ENCODE assay signal across 1 cellular context in the genomic region with DNA sequence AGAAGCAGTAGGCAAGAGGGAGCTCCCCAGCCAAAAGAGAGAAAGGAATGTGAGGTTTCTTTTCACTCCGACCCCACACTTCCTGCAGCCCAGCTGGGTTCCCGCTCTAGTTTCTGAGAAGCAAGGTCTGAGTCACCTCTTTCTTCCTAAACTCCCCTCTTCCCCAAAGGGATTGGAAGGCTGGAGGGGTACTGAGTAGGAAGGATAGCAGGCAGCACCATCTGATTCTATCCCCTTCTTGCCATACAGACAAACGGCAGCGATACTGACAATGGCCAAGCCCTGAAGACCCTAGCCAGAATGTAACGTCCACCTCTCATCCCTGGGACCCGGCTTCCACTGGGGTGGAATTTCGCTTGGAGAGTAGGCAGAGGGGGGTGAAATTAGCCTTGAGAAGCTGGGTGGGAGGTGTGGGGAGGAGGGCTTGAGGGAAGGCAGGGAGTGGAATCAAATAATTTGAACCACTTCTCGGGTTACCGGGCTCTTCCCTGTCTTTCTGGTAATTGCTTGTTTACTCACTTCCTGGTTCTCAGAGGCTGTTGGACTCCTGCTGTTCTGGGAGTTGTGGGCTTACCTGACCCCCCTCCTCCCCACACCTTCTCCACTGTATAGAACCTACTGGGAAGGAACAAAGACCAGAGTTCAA.
TF ChIP-seq lines count a peak whose summit lies in the region.

No MANE protein-coding gene starts in this region.

TF ChIP-seq in HEK293, 187 proteins besides CTCF, POLR2A, EP300 and RAD21 (continued from another document and continues in another):
- TF ChIP-seq, protein P1, sequence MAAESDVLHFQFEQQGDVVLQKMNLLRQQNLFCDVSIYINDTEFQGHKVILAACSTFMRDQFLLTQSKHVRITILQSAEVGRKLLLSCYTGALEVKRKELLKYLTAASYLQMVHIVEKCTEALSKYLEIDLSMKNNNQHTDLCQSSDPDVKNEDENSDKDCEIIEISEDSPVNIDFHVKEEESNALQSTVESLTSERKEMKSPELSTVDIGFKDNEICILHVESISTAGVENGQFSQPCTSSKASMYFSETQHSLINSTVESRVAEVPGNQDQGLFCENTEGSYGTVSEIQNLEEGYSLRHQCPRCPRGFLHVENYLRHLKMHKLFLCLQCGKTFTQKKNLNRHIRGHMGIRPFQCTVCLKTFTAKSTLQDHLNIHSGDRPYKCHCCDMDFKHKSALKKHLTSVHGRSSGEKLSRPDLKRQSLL (tag by site-specific recombination; IDR thresholded peaks at IDR 0.05): no peak
- TF ChIP-seq ZFP3 (tag by site-specific recombination; IDR thresholded peaks at IDR 0.05; ENCODE audit: low read depth): no peak
- no peak for TF ChIP-seq ZNF266 (tag by site-specific recombination; IDR thresholded peaks at IDR 0.05; ENCODE audit: low read depth)
- TF ChIP-seq ZNF133 (tag by site-specific recombination; IDR thresholded peaks at IDR 0.05): no peak
- peak; percentile 89 for TF ChIP-seq ZNF366 (tag by site-specific recombination; conservative IDR thresholded peaks at IDR 0.05)
- TF ChIP-seq ZNF843 (tag by site-specific recombination; IDR thresholded peaks at IDR 0.05): peak; percentile 40; the same call in 1 of the 2 replicates
- TF ChIP-seq WT1 (tag by site-specific recombination; IDR thresholded peaks at IDR 0.05): peak; percentile 100
- no peak for TF ChIP-seq RBAK (tag by site-specific recombination; IDR thresholded peaks at IDR 0.05)
- TF ChIP-seq ZNF660 (tag by site-specific recombination; IDR thresholded peaks at IDR 0.05): 0 out of 2 replicates have a peak, but pooled peaks have one; percentile 15
- peak; percentile 49; the same call in 1 of the 2 replicates for TF ChIP-seq ZNF501 (tag by site-specific recombination; IDR thresholded peaks at IDR 0.05)
- no peak for TF ChIP-seq ZNF707 (tag by site-specific recombination; IDR thresholded peaks at IDR 0.05)
- TF ChIP-seq ZNF423 (tag by site-specific recombination; IDR thresholded peaks at IDR 0.05): no peak
- TF ChIP-seq PRDM1 (tag by site-specific recombination; IDR thresholded peaks at IDR 0.05): peak; percentile 70
- TF ChIP-seq, protein P2, sequence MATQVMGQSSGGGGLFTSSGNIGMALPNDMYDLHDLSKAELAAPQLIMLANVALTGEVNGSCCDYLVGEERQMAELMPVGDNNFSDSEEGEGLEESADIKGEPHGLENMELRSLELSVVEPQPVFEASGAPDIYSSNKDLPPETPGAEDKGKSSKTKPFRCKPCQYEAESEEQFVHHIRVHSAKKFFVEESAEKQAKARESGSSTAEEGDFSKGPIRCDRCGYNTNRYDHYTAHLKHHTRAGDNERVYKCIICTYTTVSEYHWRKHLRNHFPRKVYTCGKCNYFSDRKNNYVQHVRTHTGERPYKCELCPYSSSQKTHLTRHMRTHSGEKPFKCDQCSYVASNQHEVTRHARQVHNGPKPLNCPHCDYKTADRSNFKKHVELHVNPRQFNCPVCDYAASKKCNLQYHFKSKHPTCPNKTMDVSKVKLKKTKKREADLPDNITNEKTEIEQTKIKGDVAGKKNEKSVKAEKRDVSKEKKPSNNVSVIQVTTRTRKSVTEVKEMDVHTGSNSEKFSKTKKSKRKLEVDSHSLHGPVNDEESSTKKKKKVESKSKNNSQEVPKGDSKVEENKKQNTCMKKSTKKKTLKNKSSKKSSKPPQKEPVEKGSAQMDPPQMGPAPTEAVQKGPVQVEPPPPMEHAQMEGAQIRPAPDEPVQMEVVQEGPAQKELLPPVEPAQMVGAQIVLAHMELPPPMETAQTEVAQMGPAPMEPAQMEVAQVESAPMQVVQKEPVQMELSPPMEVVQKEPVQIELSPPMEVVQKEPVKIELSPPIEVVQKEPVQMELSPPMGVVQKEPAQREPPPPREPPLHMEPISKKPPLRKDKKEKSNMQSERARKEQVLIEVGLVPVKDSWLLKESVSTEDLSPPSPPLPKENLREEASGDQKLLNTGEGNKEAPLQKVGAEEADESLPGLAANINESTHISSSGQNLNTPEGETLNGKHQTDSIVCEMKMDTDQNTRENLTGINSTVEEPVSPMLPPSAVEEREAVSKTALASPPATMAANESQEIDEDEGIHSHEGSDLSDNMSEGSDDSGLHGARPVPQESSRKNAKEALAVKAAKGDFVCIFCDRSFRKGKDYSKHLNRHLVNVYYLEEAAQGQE (tag by site-specific recombination; IDR thresholded peaks at IDR 0.05): 0 out of 2 replicates have a peak, but pooled peaks have one; percentile 43
- TF ChIP-seq, protein P3, sequence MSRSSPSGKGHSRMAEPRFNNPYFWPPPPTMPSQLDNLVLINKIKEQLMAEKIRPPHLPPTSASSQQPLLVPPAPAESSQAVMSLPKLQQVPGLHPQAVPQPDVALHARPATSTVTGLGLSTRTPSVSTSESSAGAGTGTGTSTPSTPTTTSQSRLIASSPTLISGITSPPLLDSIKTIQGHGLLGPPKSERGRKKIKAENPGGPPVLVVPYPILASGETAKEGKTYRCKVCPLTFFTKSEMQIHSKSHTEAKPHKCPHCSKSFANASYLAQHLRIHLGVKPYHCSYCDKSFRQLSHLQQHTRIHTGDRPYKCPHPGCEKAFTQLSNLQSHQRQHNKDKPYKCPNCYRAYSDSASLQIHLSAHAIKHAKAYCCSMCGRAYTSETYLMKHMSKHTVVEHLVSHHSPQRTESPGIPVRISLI (tag by site-specific recombination; IDR thresholded peaks at IDR 0.05): no peak
- TF ChIP-seq ZNF146 (tag by site-specific recombination; IDR thresholded peaks at IDR 0.05): 0 out of 2 replicates have a peak, but pooled peaks have one; percentile 4
- peak; percentile 65; the same call in 1 of the 2 replicates for TF ChIP-seq MZF1 (tag by site-specific recombination; IDR thresholded peaks at IDR 0.05; ENCODE audit: borderline replicate concordance)
- TF ChIP-seq ZNF341 (tag by site-specific recombination; IDR thresholded peaks at IDR 0.05; ENCODE audit: low read depth): peak; percentile 99
- TF ChIP-seq KLF8 (tag by site-specific recombination; IDR thresholded peaks at IDR 0.05): no peak
- 0 out of 2 replicates have a peak, but pooled peaks have one; percentile 37 for TF ChIP-seq ZEB2 (tag by site-specific recombination; IDR thresholded peaks at IDR 0.05)
- TF ChIP-seq, protein P4, sequence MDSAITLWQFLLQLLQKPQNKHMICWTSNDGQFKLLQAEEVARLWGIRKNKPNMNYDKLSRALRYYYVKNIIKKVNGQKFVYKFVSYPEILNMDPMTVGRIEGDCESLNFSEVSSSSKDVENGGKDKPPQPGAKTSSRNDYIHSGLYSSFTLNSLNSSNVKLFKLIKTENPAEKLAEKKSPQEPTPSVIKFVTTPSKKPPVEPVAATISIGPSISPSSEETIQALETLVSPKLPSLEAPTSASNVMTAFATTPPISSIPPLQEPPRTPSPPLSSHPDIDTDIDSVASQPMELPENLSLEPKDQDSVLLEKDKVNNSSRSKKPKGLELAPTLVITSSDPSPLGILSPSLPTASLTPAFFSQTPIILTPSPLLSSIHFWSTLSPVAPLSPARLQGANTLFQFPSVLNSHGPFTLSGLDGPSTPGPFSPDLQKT (IDR thresholded peaks at IDR 0.05; ENCODE audit: borderline replicate concordance, low read depth, low read length): no peak
- TF ChIP-seq, protein P5, sequence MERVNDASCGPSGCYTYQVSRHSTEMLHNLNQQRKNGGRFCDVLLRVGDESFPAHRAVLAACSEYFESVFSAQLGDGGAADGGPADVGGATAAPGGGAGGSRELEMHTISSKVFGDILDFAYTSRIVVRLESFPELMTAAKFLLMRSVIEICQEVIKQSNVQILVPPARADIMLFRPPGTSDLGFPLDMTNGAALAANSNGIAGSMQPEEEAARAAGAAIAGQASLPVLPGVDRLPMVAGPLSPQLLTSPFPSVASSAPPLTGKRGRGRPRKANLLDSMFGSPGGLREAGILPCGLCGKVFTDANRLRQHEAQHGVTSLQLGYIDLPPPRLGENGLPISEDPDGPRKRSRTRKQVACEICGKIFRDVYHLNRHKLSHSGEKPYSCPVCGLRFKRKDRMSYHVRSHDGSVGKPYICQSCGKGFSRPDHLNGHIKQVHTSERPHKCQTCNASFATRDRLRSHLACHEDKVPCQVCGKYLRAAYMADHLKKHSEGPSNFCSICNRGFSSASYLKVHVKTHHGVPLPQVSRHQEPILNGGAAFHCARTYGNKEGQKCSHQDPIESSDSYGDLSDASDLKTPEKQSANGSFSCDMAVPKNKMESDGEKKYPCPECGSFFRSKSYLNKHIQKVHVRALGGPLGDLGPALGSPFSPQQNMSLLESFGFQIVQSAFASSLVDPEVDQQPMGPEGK (tag by site-specific recombination; IDR thresholded peaks at IDR 0.05): peak; percentile 76; the same call in 1 of the 2 replicates
- no peak for TF ChIP-seq ZNF792 (tag by site-specific recombination; IDR thresholded peaks at IDR 0.05)
- peak; percentile 88 for TF ChIP-seq SP7 (tag by site-specific recombination; IDR thresholded peaks at IDR 0.05)
- no peak; the same call in 1 of the 2 replicates for TF ChIP-seq KLF7 (tag by site-specific recombination; IDR thresholded peaks at IDR 0.05; ENCODE audit: borderline replicate concordance)
- no peak for TF ChIP-seq ZNF37A (tag by site-specific recombination; IDR thresholded peaks at IDR 0.05)
- TF ChIP-seq HOXA7 (CRISPR knock-in tag; IDR thresholded peaks at IDR 0.05; ENCODE audit: borderline replicate concordance): no peak
- TF ChIP-seq, protein P6, sequence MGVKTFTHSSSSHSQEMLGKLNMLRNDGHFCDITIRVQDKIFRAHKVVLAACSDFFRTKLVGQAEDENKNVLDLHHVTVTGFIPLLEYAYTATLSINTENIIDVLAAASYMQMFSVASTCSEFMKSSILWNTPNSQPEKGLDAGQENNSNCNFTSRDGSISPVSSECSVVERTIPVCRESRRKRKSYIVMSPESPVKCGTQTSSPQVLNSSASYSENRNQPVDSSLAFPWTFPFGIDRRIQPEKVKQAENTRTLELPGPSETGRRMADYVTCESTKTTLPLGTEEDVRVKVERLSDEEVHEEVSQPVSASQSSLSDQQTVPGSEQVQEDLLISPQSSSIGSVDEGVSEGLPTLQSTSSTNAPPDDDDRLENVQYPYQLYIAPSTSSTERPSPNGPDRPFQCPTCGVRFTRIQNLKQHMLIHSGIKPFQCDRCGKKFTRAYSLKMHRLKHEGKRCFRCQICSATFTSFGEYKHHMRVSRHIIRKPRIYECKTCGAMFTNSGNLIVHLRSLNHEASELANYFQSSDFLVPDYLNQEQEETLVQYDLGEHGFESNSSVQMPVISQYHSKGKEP (tag by site-specific recombination; IDR thresholded peaks at IDR 0.05): no peak
- peak; percentile 32; the same call in 1 of the 2 replicates for TF ChIP-seq KLF1 (tag by site-specific recombination; IDR thresholded peaks at IDR 0.05)
- no peak for TF ChIP-seq ZNF514 (tag by site-specific recombination; IDR thresholded peaks at IDR 0.05)
- peak; percentile 72 for TF ChIP-seq IKZF3 (tag by site-specific recombination; IDR thresholded peaks at IDR 0.05)
- TF ChIP-seq ZFHX2 (tag by site-specific recombination; conservative IDR thresholded peaks at IDR 0.05): peak; percentile 82
- TF ChIP-seq, protein P7, sequence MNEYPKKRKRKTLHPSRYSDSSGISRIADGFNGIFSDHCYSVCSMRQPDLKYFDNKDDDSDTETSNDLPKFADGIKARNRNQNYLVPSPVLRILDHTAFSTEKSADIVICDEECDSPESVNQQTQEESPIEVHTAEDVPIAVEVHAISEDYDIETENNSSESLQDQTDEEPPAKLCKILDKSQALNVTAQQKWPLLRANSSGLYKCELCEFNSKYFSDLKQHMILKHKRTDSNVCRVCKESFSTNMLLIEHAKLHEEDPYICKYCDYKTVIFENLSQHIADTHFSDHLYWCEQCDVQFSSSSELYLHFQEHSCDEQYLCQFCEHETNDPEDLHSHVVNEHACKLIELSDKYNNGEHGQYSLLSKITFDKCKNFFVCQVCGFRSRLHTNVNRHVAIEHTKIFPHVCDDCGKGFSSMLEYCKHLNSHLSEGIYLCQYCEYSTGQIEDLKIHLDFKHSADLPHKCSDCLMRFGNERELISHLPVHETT (tag by site-specific recombination; IDR thresholded peaks at IDR 0.05): 0 out of 2 replicates have a peak, but pooled peaks have one; percentile 35
- no peak for TF ChIP-seq ZNF791 (tag by site-specific recombination; IDR thresholded peaks at IDR 0.05)
- TF ChIP-seq SP2 (tag by site-specific recombination; IDR thresholded peaks at IDR 0.05): peak; percentile 38
- TF ChIP-seq, protein P8, sequence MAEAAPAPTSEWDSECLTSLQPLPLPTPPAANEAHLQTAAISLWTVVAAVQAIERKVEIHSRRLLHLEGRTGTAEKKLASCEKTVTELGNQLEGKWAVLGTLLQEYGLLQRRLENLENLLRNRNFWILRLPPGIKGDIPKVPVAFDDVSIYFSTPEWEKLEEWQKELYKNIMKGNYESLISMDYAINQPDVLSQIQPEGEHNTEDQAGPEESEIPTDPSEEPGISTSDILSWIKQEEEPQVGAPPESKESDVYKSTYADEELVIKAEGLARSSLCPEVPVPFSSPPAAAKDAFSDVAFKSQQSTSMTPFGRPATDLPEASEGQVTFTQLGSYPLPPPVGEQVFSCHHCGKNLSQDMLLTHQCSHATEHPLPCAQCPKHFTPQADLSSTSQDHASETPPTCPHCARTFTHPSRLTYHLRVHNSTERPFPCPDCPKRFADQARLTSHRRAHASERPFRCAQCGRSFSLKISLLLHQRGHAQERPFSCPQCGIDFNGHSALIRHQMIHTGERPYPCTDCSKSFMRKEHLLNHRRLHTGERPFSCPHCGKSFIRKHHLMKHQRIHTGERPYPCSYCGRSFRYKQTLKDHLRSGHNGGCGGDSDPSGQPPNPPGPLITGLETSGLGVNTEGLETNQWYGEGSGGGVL (tag by site-specific recombination; IDR thresholded peaks at IDR 0.05): peak; percentile 93
- TF ChIP-seq GLIS1 (tag by site-specific recombination; IDR thresholded peaks at IDR 0.05): peak; percentile 85
- peak; percentile 71 for TF ChIP-seq EGR2 (tag by site-specific recombination; IDR thresholded peaks at IDR 0.05; ENCODE audit: low read depth)
- no peak; the same call in 1 of the 2 replicates for TF ChIP-seq ZFP69B (tag by site-specific recombination; IDR thresholded peaks at IDR 0.05)
- TF ChIP-seq, protein P9, sequence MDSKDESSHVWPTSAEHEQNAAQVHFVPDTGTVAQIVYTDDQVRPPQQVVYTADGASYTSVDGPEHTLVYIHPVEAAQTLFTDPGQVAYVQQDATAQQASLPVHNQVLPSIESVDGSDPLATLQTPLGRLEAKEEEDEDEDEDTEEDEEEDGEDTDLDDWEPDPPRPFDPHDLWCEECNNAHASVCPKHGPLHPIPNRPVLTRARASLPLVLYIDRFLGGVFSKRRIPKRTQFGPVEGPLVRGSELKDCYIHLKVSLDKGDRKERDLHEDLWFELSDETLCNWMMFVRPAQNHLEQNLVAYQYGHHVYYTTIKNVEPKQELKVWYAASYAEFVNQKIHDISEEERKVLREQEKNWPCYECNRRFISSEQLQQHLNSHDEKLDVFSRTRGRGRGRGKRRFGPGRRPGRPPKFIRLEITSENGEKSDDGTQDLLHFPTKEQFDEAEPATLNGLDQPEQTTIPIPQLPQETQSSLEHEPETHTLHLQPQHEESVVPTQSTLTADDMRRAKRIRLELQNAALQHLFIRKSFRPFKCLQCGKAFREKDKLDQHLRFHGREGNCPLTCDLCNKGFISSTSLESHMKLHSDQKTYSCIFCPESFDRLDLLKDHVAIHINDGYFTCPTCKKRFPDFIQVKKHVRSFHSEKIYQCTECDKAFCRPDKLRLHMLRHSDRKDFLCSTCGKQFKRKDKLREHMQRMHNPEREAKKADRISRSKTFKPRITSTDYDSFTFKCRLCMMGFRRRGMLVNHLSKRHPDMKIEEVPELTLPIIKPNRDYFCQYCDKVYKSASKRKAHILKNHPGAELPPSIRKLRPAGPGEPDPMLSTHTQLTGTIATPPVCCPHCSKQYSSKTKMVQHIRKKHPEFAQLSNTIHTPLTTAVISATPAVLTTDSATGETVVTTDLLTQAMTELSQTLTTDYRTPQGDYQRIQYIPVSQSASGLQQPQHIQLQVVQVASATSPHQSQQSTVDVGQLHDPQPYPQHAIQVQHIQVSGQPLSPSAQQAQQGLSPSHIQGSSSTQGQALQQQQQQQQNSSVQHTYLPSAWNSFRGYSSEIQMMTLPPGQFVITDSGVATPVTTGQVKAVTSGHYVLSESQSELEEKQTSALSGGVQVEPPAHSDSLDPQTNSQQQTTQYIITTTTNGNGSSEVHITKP (tag by site-specific recombination; IDR thresholded peaks at IDR 0.05): peak; percentile 88
